8 cellular contexts compared by ENCODE assay signal in the genomic region with DNA sequence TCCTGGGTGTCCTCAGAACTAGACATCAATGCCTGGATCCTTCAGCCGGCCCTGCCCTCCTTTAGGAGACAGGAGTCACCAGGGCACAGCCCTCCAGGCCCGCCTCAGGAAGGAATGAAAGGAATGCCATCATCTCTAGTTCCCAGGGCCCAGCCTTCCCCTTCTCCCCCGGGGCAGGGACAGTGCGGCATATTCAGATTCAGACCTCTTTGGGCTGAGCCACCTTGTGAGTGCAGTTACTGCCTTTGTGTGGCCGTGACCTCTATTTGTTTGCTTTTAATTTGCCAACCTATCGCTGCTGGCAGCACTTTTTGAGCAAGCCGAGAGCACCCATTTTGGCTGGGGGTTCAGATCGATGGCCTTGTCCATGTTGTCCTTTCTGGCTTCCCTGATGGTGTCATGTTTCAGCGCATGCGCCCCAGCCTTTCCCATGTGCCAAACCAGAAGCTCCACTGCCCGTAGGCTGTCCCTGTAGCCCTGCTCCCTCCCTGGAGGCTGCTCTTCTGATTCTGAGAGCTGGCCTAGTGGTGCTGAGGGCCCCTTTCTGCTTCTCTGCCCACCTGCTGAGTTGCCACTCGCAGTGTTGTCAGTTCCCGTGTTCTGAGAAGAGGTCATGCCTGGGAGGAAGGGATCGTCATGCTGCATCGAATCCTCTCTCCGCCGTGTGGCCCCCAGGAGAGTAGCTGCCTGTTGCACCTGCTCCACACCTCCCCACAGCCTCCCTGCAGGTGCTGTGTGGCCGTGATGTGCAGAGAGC. TPM values are rescaled to one million over a fixed set of nuclear protein-coding genes. Genes with fewer than 3 reads are reported as not detected.
A peak's percentile ranks its signal among the peaks of the same experiment; 100 is the strongest.
DNase-seq lines count a peak whose midpoint lies in the region; ATAC-seq and TF ChIP-seq lines count a peak whose summit lies in the region.

No MANE protein-coding gene starts in this region.

- H3K27me3 Mint-ChIP-seq in WTC11 (ENCODE audit: low read depth) (no peaks in the 10 kb centered on the region), CD14-positive monocyte (ENCODE audit: low read depth in 3 of 3) (peaks cover 0 to 2% (median 1%) of the 10 kb centered on the region in 3 donors)

- H3K4me3 ChIP-seq in iPS-18a (ENCODE audit: low read length) (peak overlapping the region; percentile 63), stomach (no peak overlapping the region)

- no peak overlapping the region for H3K27ac ChIP-seq in iPS-18a (ENCODE audit: low read length)
- peak overlapping the region; percentile 5 to 55 (median 43) for H3K27ac ChIP-seq in stomach

- H3K4me1 Mint-ChIP-seq in WTC11 (peaks cover 27% of the 10 kb centered on the region), CD14-positive monocyte (no peaks in the 10 kb centered on the region)

- CTCF ChIA-PET in WTC11 (lab: Charles Lee), result interaction anchor here (0.6 to 3.4 kb wide), 14 partner anchors 10 to 283 kb away, joined by 3 to 32 read pairs (median 6); a partner anchor contains a TSS

- TF ChIP-seq CTCF in WTC11 (IDR thresholded peaks at IDR 0.05) (no peak), stomach (IDR thresholded peaks at IDR 0.05) (no peak), CD14-positive monocyte (IDR thresholded peaks at IDR 0.05) (no peak)

- POLR2A ChIA-PET in WTC11 (lab: Charles Lee), result interaction anchor here (0.6 to 1.5 kb wide), 4 partner anchors 10 to 527 kb away, joined by 3 to 4 read pairs (median 3); a partner anchor contains a TSS

- TF ChIP-seq EP300 in stomach (IDR thresholded peaks at IDR 0.05), result no peak

- H3K27ac Mint-ChIP-seq in WTC11, result peak overlapping the region; percentile 98
- peak overlapping the region in 2 of 7 donors; percentile 59 to 89 for H3K27ac Mint-ChIP-seq in CD14-positive monocyte

- H3K27me3 ChIP-seq in iPS-18a (ENCODE audit: control insufficient read depth, insufficient read depth, low read length) (no peaks in the 10 kb centered on the region), stomach (no peaks in the 10 kb centered on the region)

- H3K36me3 Mint-ChIP-seq in WTC11, result peaks cover 61% of the 10 kb centered on the region
- peaks cover 69 to 83% of the 10 kb centered on the region in 2 donors for H3K36me3 Mint-ChIP-seq in CD14-positive monocyte

- H3K9me3 ChIP-seq in iPS-18a (ENCODE audit: control insufficient read depth, low read depth, low read length) (no peaks in the 10 kb centered on the region), stomach (no peaks in the 10 kb centered on the region)

- no peaks in the 10 kb centered on the region for H3K9me3 Mint-ChIP-seq in WTC11
- no peaks in the 10 kb centered on the region for H3K9me3 Mint-ChIP-seq in CD14-positive monocyte

- H3K4me3 Mint-ChIP-seq in WTC11, result peak overlapping the region; percentile 64
- H3K4me3 Mint-ChIP-seq in CD14-positive monocyte, result no peak overlapping the region

- DNase-seq in LHCN-M2 (ENCODE audit: low read depth) (peak; percentile 63), WTC11 (ENCODE audit: low spot score) (peak; percentile 77), stomach (peak; percentile 86), CD14-positive monocyte (ENCODE audit: low spot score) (no peak), H4 (ENCODE audit: low spot score) (no peak)

- H3K4me1 ChIP-seq in iPS-18a (ENCODE audit: control insufficient read depth, low read depth, low read length) (peaks cover 17% of the 10 kb centered on the region), stomach (peaks cover 11 to 30% (median 23%) of the 10 kb centered on the region in 4 donors)

- ATAC-seq in WTC11 (peak; percentile 94), HG02884 (IDR thresholded peaks at IDR 0.05; ENCODE audit: unreplicated experiment) (no peak), HG02610 (IDR thresholded peaks at IDR 0.05; ENCODE audit: unreplicated experiment) (no peak)

- intact Hi-C loops in stomach (cut with DNase I; ENCODE audit: low total_unique reads), result no loop called here
- intact Hi-C loops in CD14-positive monocyte (cut with micrococcal nuclease), result no loop called here

- no peak for TF ChIP-seq POLR2A in stomach (IDR thresholded peaks at IDR 0.05)

- H3K9ac ChIP-seq in iPS-18a (ENCODE audit: low read length), result peak overlapping the region; percentile 48

- H3K36me3 ChIP-seq in iPS-18a (ENCODE audit: control insufficient read depth, low read depth, low read length) (peaks cover 38% of the 10 kb centered on the region), stomach (peaks cover 47 to 82% (median 79%) of the 10 kb centered on the region in 4 donors)

- 40 to 55% (median 44%) methylated on average over 18 of the region's 18 CpGs for WGBS in stomach, 5 donors

TF ChIP-seq in WTC11, 78 proteins besides CTCF, POLR2A, EP300 and RAD21 (continues in another document):
- TF ChIP-seq, protein P1, sequence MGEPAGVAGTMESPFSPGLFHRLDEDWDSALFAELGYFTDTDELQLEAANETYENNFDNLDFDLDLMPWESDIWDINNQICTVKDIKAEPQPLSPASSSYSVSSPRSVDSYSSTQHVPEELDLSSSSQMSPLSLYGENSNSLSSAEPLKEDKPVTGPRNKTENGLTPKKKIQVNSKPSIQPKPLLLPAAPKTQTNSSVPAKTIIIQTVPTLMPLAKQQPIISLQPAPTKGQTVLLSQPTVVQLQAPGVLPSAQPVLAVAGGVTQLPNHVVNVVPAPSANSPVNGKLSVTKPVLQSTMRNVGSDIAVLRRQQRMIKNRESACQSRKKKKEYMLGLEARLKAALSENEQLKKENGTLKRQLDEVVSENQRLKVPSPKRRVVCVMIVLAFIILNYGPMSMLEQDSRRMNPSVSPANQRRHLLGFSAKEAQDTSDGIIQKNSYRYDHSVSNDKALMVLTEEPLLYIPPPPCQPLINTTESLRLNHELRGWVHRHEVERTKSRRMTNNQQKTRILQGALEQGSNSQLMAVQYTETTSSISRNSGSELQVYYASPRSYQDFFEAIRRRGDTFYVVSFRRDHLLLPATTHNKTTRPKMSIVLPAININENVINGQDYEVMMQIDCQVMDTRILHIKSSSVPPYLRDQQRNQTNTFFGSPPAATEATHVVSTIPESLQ (CRISPR knock-in tag; IDR thresholded peaks at IDR 0.05), result no peak
- TF ChIP-seq ZNF121 (CRISPR knock-in tag; IDR thresholded peaks at IDR 0.05) (no peak), FOXJ3 (CRISPR knock-in tag; IDR thresholded peaks at IDR 0.05; ENCODE audit: borderline replicate concordance) (no peak), SP1 (CRISPR knock-in tag; conservative IDR thresholded peaks at IDR 0.05) (no peak)
- TF ChIP-seq, protein P2, sequence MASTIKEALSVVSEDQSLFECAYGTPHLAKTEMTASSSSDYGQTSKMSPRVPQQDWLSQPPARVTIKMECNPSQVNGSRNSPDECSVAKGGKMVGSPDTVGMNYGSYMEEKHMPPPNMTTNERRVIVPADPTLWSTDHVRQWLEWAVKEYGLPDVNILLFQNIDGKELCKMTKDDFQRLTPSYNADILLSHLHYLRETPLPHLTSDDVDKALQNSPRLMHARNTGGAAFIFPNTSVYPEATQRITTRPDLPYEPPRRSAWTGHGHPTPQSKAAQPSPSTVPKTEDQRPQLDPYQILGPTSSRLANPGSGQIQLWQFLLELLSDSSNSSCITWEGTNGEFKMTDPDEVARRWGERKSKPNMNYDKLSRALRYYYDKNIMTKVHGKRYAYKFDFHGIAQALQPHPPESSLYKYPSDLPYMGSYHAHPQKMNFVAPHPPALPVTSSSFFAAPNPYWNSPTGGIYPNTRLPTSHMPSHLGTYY (CRISPR knock-in tag; IDR thresholded peaks at IDR 0.05), result no peak

RNA-seq across cellular contexts. Expression of a gene that starts 10.9 kb away (rescaled TPM):
- total RNA-seq in LHCN-M2 (2014; rRNA removed) (1.0 and 2.6 TPM in 2 replicates), WTC11 (2021) (2.5 to 4.1 TPM (median 3.2 TPM) in 3 replicates), stomach (1 to 10 TPM in 4 of 5 donors, not detected in 1; 1.3 to 3.6 (median 2.0) TPM)
- 0.34 TPM for polyA plus RNA-seq in LHCN-M2 (2012)
- polyA plus RNA-seq in stomach (1 to 10 TPM in 2 of 3 donors, under 1 TPM in 1; 1.00 to 2.9 (median 2.4) TPM), CD14-positive monocyte (not detected)
- total RNA-seq in H4 (2014; rRNA removed; shearing (Covaris generic)), result 0.55 and 0.58 TPM in 2 replicates

RNA-seq across cellular contexts. Expression of a gene that starts 16.9 kb away (rescaled TPM):
- total RNA-seq in LHCN-M2 (2014; rRNA removed) (3.2 and 3.4 TPM in 2 replicates), WTC11 (2021) (34.9 to 36.6 TPM (median 35.2 TPM) in 3 replicates), stomach (100 to 1,000 TPM in 1 of 5 donors, 10 to 100 TPM in 3, 1 to 10 TPM in 1; 6.2 to 107 (median 23.3) TPM)
- 3.7 TPM for polyA plus RNA-seq in LHCN-M2 (2012)
- polyA plus RNA-seq in stomach (1 to 10 TPM; 4.6 to 8.4 (median 6.3) TPM), CD14-positive monocyte (1 to 10 TPM; 1.2 to 4.9 TPM)
- total RNA-seq in H4 (2014; rRNA removed; shearing (Covaris generic)), result 3.4 and 3.5 TPM in 2 replicates

RNA-seq across cellular contexts. Expression of a gene that starts 24.9 kb away (rescaled TPM):
- total RNA-seq in LHCN-M2 (2014; rRNA removed) (13.2 and 18.4 TPM in 2 replicates), WTC11 (2021) (16.2 to 17.9 TPM (median 17.0 TPM) in 3 replicates), stomach (10 to 100 TPM in 3 of 5 donors, 1 to 10 TPM in 2; 2.8 to 32.1 (median 11.3) TPM)
- 15.2 TPM for polyA plus RNA-seq in LHCN-M2 (2012)
- polyA plus RNA-seq in stomach (10 to 100 TPM; 11.5 to 18.0 (median 14.1) TPM), CD14-positive monocyte (1 to 10 TPM; 9.0 to 9.7 TPM)
- 11.0 and 17.7 TPM in 2 replicates for total RNA-seq in H4 (2014; rRNA removed; shearing (Covaris generic))

RNA-seq across cellular contexts. Expression of a gene that starts 37.0 kb away (rescaled TPM):
- 91.4 and 118 TPM in 2 replicates for total RNA-seq in LHCN-M2 (2014; rRNA removed)
- 18.2 TPM for polyA plus RNA-seq in LHCN-M2 (2012)
- 80.0 to 81.6 TPM (median 80.4 TPM) in 3 replicates for total RNA-seq in WTC11 (2021)
- total RNA-seq in stomach, result 10 to 100 TPM; 10.7 to 78.8 (median 24.4) TPM
- 10 to 100 TPM in 1 of 3 donors, 1 to 10 TPM in 2; 5.7 to 15.8 (median 8.0) TPM for polyA plus RNA-seq in stomach
- polyA plus RNA-seq in CD14-positive monocyte, result under 1 TPM; 0.08 to 0.21 TPM
- 15.9 and 18.0 TPM in 2 replicates for total RNA-seq in H4 (2014; rRNA removed; shearing (Covaris generic))

Comparison
In these comparisons a context has a peak if more than half of its experiments do, and no peak if none do; other contexts are left out.
1. DNase-seq: peak in LHCN-M2 (single experiment), WTC11 (single experiment) and stomach (single experiment); none in CD14-positive monocyte (single experiment) and H4 (single experiment).